In the genomic region with DNA sequence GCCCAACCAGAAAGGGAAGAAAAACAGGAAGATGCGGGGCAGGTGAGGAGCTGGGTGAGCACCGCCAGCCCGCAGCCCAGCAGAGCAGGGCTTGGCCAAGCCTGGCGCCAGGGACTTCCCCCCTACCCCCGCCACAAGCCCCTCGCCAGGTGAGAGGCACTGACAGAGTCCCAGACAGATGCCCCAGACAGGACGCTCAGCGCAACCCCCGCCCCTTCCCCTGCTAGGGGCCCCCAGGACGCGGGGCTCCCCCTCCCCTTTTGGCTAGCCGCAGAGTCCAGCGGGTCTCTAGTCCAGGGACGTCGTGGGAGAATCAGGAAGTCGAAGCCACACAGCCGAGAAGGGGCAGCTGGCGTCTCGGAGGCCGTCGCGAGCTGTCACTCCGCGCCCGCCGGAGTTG, we compare ENCODE assay signal across 7 cellular contexts. TPM values are rescaled to one million over a fixed set of nuclear protein-coding genes. Genes with fewer than 3 reads are reported as not detected.
A peak's percentile ranks its signal among the peaks of the same experiment; 100 is the strongest.
DNase-seq lines count a peak whose midpoint lies in the region; ATAC-seq and TF ChIP-seq lines count a peak whose summit lies in the region.
"Not testable (repeated sequence)": the region's sequence is repeated elsewhere in the genome, so short reads cannot be mapped to it uniquely, and the experiment has no call there.

No MANE protein-coding gene starts in this region.

- not testable (repeated sequence) for H3K9me3 ChIP-seq in HAP-1; ectodermal cell (ENCODE audit: control insufficient read depth, low read length); iPS-18a (ENCODE audit: control insufficient read depth, low read depth, low read length); spleen

- not testable (repeated sequence) for ATAC-seq in T-cell (replicated peaks in 1 of 4); activated T-helper 17 cell treated with anti-CD3 and anti-CD28 coated beads, Interleukin-2, amount 50 U/mL, for 72 hours (replicated peaks); natural killer cell treated with Interleukin-12 subunit alpha and Interleukin-12 subunit beta and Interleukin-15 and Interleukin-18, amount 100 ng/mL, for 72 hours

- 6 to 7% methylated on average over 19 to 24 of the region's 26 CpGs for WGBS in ectodermal cell, 2 experiments
- WGBS in spleen, 5 donors, result 2 to 4% (median 3%) methylated on average over 3 to 25 of the region's 26 CpGs

- not testable (repeated sequence) for TF ChIP-seq POLR2A in spleen (IDR thresholded peaks at IDR 0.05)

- CTCF ChIA-PET in T-cell (lab: Charles Lee), result interaction anchor here (0.6 kb wide), 2 partner anchors 12 to 69 kb away, joined by 3 read pairs; no protein-coding TSS in a partner anchor

- H3K27me3 Mint-ChIP-seq in T-cell, result peaks cover 11 to 26% of the 10 kb centered on the region in 2 donors
- H3K27me3 Mint-ChIP-seq in activated T-helper 17 cell treated with anti-CD3 and anti-CD28 coated beads, Interleukin-2, amount 50 U/mL, for 72 hours, result peaks cover 13% of the 10 kb centered on the region
- peaks cover 20 to 25% of the 10 kb centered on the region in 2 donors for H3K27me3 Mint-ChIP-seq in natural killer cell treated with Interleukin-12 subunit alpha and Interleukin-12 subunit beta and Interleukin-15 and Interleukin-18, amount 100 ng/mL, for 72 hours

- H3K9ac ChIP-seq in iPS-18a (ENCODE audit: low read length), result not testable (repeated sequence)

- intact Hi-C loops in spleen (cut with DNase I; ENCODE audit: low total_unique reads), result not testable (repeated sequence)

- DNase-seq in HAP-1 (ENCODE audit: low spot score in 2 of 2) (peak in 1 of 2 experiments; percentile 14), T-cell (peak in 3 of 34 experiments; percentile 3 to 8 (median 4))
- DNase-seq in natural killer cell treated with Interleukin-12 subunit alpha and Interleukin-12 subunit beta and Interleukin-15 and Interleukin-18, amount 100 ng/mL, for 72 hours (ENCODE audit: low spot score); spleen: not testable (repeated sequence)

- in situ Hi-C loops in HAP-1 (cut with MboI; ENCODE audit: low sequenced_read_pairs), result loop anchor here (25.0 kb wide), 1 partner anchor 93 kb away; no protein-coding TSS in a partner anchor

- peak overlapping the region; percentile 60 for H3K4me3 ChIP-seq in HAP-1
- H3K4me3 ChIP-seq in ectodermal cell (ENCODE audit: insufficient read depth, low read depth, low read length), result peak overlapping the region; percentile 47
- peak overlapping the region; percentile 45 for H3K4me3 ChIP-seq in iPS-18a (ENCODE audit: low read length)
- H3K4me3 ChIP-seq in spleen, result peak overlapping the region; percentile 28 to 75 (median 50)

- peak overlapping the region; percentile 71 to 88 (median 75) for H3K4me3 Mint-ChIP-seq in T-cell
- peak overlapping the region; percentile 79 for H3K4me3 Mint-ChIP-seq in activated T-helper 17 cell treated with anti-CD3 and anti-CD28 coated beads, Interleukin-2, amount 50 U/mL, for 72 hours
- H3K4me3 Mint-ChIP-seq in natural killer cell treated with Interleukin-12 subunit alpha and Interleukin-12 subunit beta and Interleukin-15 and Interleukin-18, amount 100 ng/mL, for 72 hours, result peak overlapping the region; percentile 94

- H3K27me3 ChIP-seq in HAP-1 (ENCODE audit: low read depth), result not testable (repeated sequence)
- H3K27me3 ChIP-seq in ectodermal cell (ENCODE audit: control insufficient read depth, insufficient read depth, low read length, poor library complexity, severe bottlenecking) (peaks cover 16% of the 10 kb centered on the region), iPS-18a (ENCODE audit: control insufficient read depth, insufficient read depth, low read length) (peaks cover 15% of the 10 kb centered on the region), spleen (replicated peaks in 1 of 7) (peaks cover 0 to 42% (median 0%) of the 10 kb centered on the region in 7 donors)

- not testable (repeated sequence) for H3K27ac Mint-ChIP-seq in T-cell; natural killer cell treated with Interleukin-12 subunit alpha and Interleukin-12 subunit beta and Interleukin-15 and Interleukin-18, amount 100 ng/mL, for 72 hours
- peak overlapping the region; percentile 59 for H3K27ac Mint-ChIP-seq in activated T-helper 17 cell treated with anti-CD3 and anti-CD28 coated beads, Interleukin-2, amount 50 U/mL, for 72 hours

- POLR2A ChIA-PET in T-cell (lab: Charles Lee), result not testable (repeated sequence)

- H3K9me3 Mint-ChIP-seq in T-cell; activated T-helper 17 cell treated with anti-CD3 and anti-CD28 coated beads, Interleukin-2, amount 50 U/mL, for 72 hours; natural killer cell treated with Interleukin-12 subunit alpha and Interleukin-12 subunit beta and Interleukin-15 and Interleukin-18, amount 100 ng/mL, for 72 hours: not testable (repeated sequence)

- H3K4me1 ChIP-seq in HAP-1; ectodermal cell (ENCODE audit: control insufficient read depth, insufficient read depth, low read length); iPS-18a (ENCODE audit: control insufficient read depth, low read depth, low read length): not testable (repeated sequence)
- peaks cover 0 to 12% (median 8%) of the 10 kb centered on the region in 6 donors for H3K4me1 ChIP-seq in spleen

- H3K36me3 Mint-ChIP-seq in T-cell; activated T-helper 17 cell treated with anti-CD3 and anti-CD28 coated beads, Interleukin-2, amount 50 U/mL, for 72 hours (ENCODE audit: low read depth); natural killer cell treated with Interleukin-12 subunit alpha and Interleukin-12 subunit beta and Interleukin-15 and Interleukin-18, amount 100 ng/mL, for 72 hours: not testable (repeated sequence)

- peaks cover 4 to 11% (median 6%) of the 10 kb centered on the region in 3 donors for H3K4me1 Mint-ChIP-seq in T-cell
- not testable (repeated sequence) for H3K4me1 Mint-ChIP-seq in activated T-helper 17 cell treated with anti-CD3 and anti-CD28 coated beads, Interleukin-2, amount 50 U/mL, for 72 hours
- H3K4me1 Mint-ChIP-seq in natural killer cell treated with Interleukin-12 subunit alpha and Interleukin-12 subunit beta and Interleukin-15 and Interleukin-18, amount 100 ng/mL, for 72 hours (ENCODE audit: low read depth in 2 of 2), result peaks cover 9 to 10% of the 10 kb centered on the region in 2 donors

- TF ChIP-seq CTCF in spleen (IDR thresholded peaks at IDR 0.05 in 8 of 11, conservative IDR thresholded peaks at IDR 0.05 in 3 of 11), result not testable (repeated sequence)

- not testable (repeated sequence) for H3K27ac ChIP-seq in ectodermal cell (ENCODE audit: insufficient read depth, low read depth, low read length, poor library complexity, severe bottlenecking); iPS-18a (ENCODE audit: low read length)
- H3K27ac ChIP-seq in spleen, result peak overlapping the region in 3 of 8 donors; percentile 28 to 47 (median 36)

- not testable (repeated sequence) for H3K36me3 ChIP-seq in HAP-1 (replicated peaks); ectodermal cell (ENCODE audit: control insufficient read depth, insufficient read depth, low read length); iPS-18a (ENCODE audit: control insufficient read depth, low read depth, low read length); spleen

RNA-seq across cellular contexts. Expression of a gene that starts 48.9 kb away (rescaled TPM):
- total RNA-seq in T-cell (10 to 100 TPM; 16.7 to 38.6 (median 27.8) TPM), spleen (100 to 1,000 TPM; 110 to 151 (median 128) TPM)
- 10 to 100 TPM; 13.1 to 14.8 TPM for total RNA-seq in activated T-helper 17 cell treated with anti-CD3 and anti-CD28 coated beads, Interleukin-2, amount 50 U/mL, for 72 hours
- 9.3 TPM for polyA plus RNA-seq in ectodermal cell (2013, experiment 1 of 4)
- polyA plus RNA-seq in ectodermal cell (2013, experiment 2 of 4), result 11.2 TPM
- 14.8 TPM for polyA plus RNA-seq in ectodermal cell (2013, experiment 3 of 4)
- 13.3 TPM for polyA plus RNA-seq in ectodermal cell (2013, experiment 4 of 4)
- total RNA-seq in natural killer cell treated with Interleukin-12 subunit alpha and Interleukin-12 subunit beta and Interleukin-15 and Interleukin-18, amount 100 ng/mL, for 72 hours, result 10 to 100 TPM; 13.5 to 13.6 TPM
- polyA plus RNA-seq in spleen, result 100 to 1,000 TPM; 112 to 192 (median 162) TPM

RNA-seq across cellular contexts. Expression of a gene that starts 55.2 kb away (rescaled TPM):
- total RNA-seq in T-cell (under 1 TPM; 0.20 to 0.53 (median 0.25) TPM), spleen (10 to 100 TPM; 24.8 to 46.8 (median 37.8) TPM)
- total RNA-seq in activated T-helper 17 cell treated with anti-CD3 and anti-CD28 coated beads, Interleukin-2, amount 50 U/mL, for 72 hours, result under 1 TPM in 1 of 2 donors, not detected in 1; 0.08 TPM
- 0.24 TPM for polyA plus RNA-seq in ectodermal cell (2013, experiment 1 of 4)
- polyA plus RNA-seq in ectodermal cell (2013, experiment 2 of 4), result 0.52 TPM
- polyA plus RNA-seq in ectodermal cell (2013, experiment 3 of 4), result 0.53 TPM
- 0.53 TPM for polyA plus RNA-seq in ectodermal cell (2013, experiment 4 of 4)
- total RNA-seq in natural killer cell treated with Interleukin-12 subunit alpha and Interleukin-12 subunit beta and Interleukin-15 and Interleukin-18, amount 100 ng/mL, for 72 hours, result under 1 TPM; 0.25 to 0.98 TPM
- 10 to 100 TPM in 1 of 3 donors, 1 to 10 TPM in 2; 7.8 to 16.4 (median 7.9) TPM for polyA plus RNA-seq in spleen

Comparison
In these comparisons a context has a peak if more than half of its experiments do, and no peak if none do; other contexts are left out.
1. RNA of a gene that starts 55.2 kb away (total RNA-seq): 24.8 to 46.8 TPM in spleen; 0.25 to 0.98 TPM in natural killer cell treated with Interleukin-12 subunit alpha and Interleukin-12 subunit beta and Interleukin-15 and Interleukin-18, amount 100 ng/mL, for 72 hours, 0.20 to 0.53 TPM in T-cell and 0.08 TPM in activated T-helper 17 cell treated with anti-CD3 and anti-CD28 coated beads, Interleukin-2, amount 50 U/mL, for 72 hours; every median in the first group is over 10 times any median in the second.
2. Peak in every context shown above with its lines, with median percentiles within 50 percentile points of each other: H3K4me3 ChIP-seq and H3K4me3 Mint-ChIP-seq.